Comparison of ENCODE assay signal across 29 cellular contexts in genomic region chr4:145345401-145345800, GRCh38.
"Had no signal": no experiment of that assay in that cellular context is flagged by ENCODE, and none has a peak within 500 bp of the region (broad histone marks: within the 10 kb centered on the region; RNA-seq: fewer than 3 reads in every experiment).

No MANE protein-coding gene starts in this region.

- H3K4me1 Mint-ChIP-seq: naive thymus-derived CD4-positive, alpha-beta T cell had no signal

- H3K36me3 Mint-ChIP-seq: activated CD4-positive, alpha-beta memory T cell treated with anti-CD3 and anti-CD28 coated beads for 36 hours; naive thymus-derived CD4-positive, alpha-beta T cell had no signal

- H3K4me1 ChIP-seq: esophagus squamous epithelium, gastroesophageal sphincter, parathyroid adenoma, right atrium auricular region, suprapubic skin, tibial artery had no signal

- H3K4me3 Mint-ChIP-seq: activated CD4-positive, alpha-beta memory T cell treated with anti-CD3 and anti-CD28 coated beads for 36 hours; dendritic cell treated with granulocyte-macrophage colony-stimulating factor and Interleukin-4, amounts not matched to agents 40 ng/mL and 50 ng/mL, for 4 days; endodermal cell; naive thymus-derived CD4-positive, alpha-beta T cell; T-helper 1 cell treated with Interleukin-12 subunit alpha and Interleukin-12 subunit beta and Interleukin-4 antibody, amounts not matched to agents 30 μg/mL and 1 μg/mL, for 36 hours had no signal

- ATAC-seq: gastroesophageal sphincter; naive thymus-derived CD4-positive, alpha-beta T cell; psoas muscle had no signal

- H2AFZ ChIP-seq: parathyroid adenoma had no signal

- H3K4me3 ChIP-seq: esophagus squamous epithelium, gastroesophageal sphincter, psoas muscle, right atrium auricular region, spleen, suprapubic skin, tibial artery had no signal

- H3K27ac ChIP-seq: brain microvascular endothelial cell, esophagus squamous epithelium, gastroesophageal sphincter, parathyroid adenoma, psoas muscle, right atrium auricular region, spleen, suprapubic skin, tibial artery, VCaP had no signal

- H3K36me3 ChIP-seq: brain microvascular endothelial cell, esophagus squamous epithelium, gastroesophageal sphincter, right atrium auricular region, spleen, suprapubic skin, tibial artery had no signal

- H3K9ac ChIP-seq: parathyroid adenoma had no signal

- H3K9me3 Mint-ChIP-seq: activated CD4-positive, alpha-beta memory T cell treated with anti-CD3 and anti-CD28 coated beads for 36 hours; endodermal cell; naive thymus-derived CD4-positive, alpha-beta T cell; T-helper 1 cell treated with Interleukin-12 subunit alpha and Interleukin-12 subunit beta and Interleukin-4 antibody, amounts not matched to agents 30 μg/mL and 1 μg/mL, for 36 hours had no signal

- H3K27me3 ChIP-seq: brain microvascular endothelial cell, gastroesophageal sphincter, right atrium auricular region, spleen, suprapubic skin, tibial artery had no signal

- H3K9me3 ChIP-seq: esophagus squamous epithelium, gastroesophageal sphincter, psoas muscle, right atrium auricular region, spleen, suprapubic skin, tibial artery had no signal

- FAIRE-seq: kidney, TTC549 had no signal

- DNase-seq: activated CD4-positive, alpha-beta memory T cell treated with anti-CD3 and anti-CD28 coated beads for 36 hours; activated CD4-positive, alpha-beta T cell treated with anti-CD3 and anti-CD28 coated beads for 48 hours; activated CD8-positive, alpha-beta memory T cell treated with anti-CD3 and anti-CD28 coated beads, Interleukin-2, amount 50 U/mL, for 4 hours; activated gamma-delta T cell; activated naive CD4-positive, alpha-beta T cell treated with anti-CD3 and anti-CD28 coated beads, Interleukin-2, amount 50 U/mL, for 16 hours; activated T-cell treated with anti-CD3 and anti-CD28 coated beads, Interleukin-2, amount 50 U/mL, for 1 hour; brain microvascular endothelial cell; endodermal cell; esophagus squamous epithelium; head of caudate nucleus; hippocampal formation; kidney; midbrain; naive thymus-derived CD4-positive, alpha-beta T cell; nucleus accumbens; psoas muscle; spleen; stimulated activated naive CD4-positive, alpha-beta T cell; SW 1271; T-helper 9 cell; tibial artery had no signal

- H3K27ac Mint-ChIP-seq: activated CD4-positive, alpha-beta memory T cell treated with anti-CD3 and anti-CD28 coated beads for 36 hours; dendritic cell treated with granulocyte-macrophage colony-stimulating factor and Interleukin-4, amounts not matched to agents 40 ng/mL and 50 ng/mL, for 4 days; endodermal cell; naive thymus-derived CD4-positive, alpha-beta T cell; T-helper 1 cell treated with Interleukin-12 subunit alpha and Interleukin-12 subunit beta and Interleukin-4 antibody, amounts not matched to agents 30 μg/mL and 1 μg/mL, for 36 hours had no signal

- H3K27me3 Mint-ChIP-seq: dendritic cell treated with granulocyte-macrophage colony-stimulating factor and Interleukin-4, amounts not matched to agents 40 ng/mL and 50 ng/mL, for 4 days had no signal
